ENCODE assay signal across 8 cellular contexts in the genomic region with DNA sequence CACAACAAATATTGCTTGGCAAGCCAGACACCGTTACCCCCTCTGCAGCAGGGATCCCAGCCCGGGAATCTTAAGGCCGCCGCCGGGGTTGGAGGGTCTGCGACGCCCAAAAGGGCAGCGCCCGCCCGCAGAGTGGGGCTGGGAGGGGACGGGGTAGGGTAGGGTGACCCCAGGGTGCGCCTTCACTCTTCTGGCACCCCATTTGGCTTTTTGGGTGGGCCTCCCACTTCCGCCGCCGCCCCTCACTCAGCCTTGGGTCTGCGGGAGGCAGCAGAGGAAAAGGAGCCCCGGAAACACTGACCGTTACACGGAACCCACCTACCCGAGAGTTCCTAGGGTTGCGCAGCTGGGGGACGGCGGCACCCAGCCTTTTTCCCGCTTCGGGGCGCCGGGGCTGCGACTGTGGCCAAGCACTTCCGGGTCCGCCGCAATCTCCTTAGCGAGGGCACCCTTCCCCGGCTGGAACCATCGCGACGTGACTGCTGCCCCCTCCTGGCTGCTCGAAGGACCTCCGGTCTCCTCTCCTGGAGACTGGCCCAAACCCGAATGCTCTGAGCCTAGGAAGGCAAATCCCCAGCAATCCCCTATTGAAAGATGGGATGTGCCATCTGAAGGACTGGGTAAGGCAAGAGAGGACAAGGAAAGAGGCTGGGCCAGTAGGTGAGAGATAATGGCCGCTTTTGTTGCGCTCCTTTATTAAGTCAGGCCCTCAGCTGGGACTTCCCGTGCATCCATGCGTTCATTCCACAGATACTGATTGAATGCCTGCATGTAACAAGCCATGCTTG. TPM values are rescaled to one million over a fixed set of nuclear protein-coding genes. Genes with fewer than 3 reads are reported as not detected.
DNase-seq lines count a peak whose midpoint lies in the region; TF ChIP-seq lines count a peak whose summit lies in the region.

Gene PIGC, minus strand, starts transcription at position 404 of the 788 bp plus-strand sequence. CDS start 1,447 bp downstream, outside the sequence.

- no peaks in the 10 kb centered on the region for H3K9me3 Mint-ChIP-seq in activated naive CD4-positive, alpha-beta T cell treated with anti-CD3 and anti-CD28 coated beads for 36 hours

- H3K27me3 Mint-ChIP-seq in activated naive CD4-positive, alpha-beta T cell treated with anti-CD3 and anti-CD28 coated beads for 36 hours (ENCODE audit: low read depth), result no peaks in the 10 kb centered on the region

- no peaks in the 10 kb centered on the region for H3K27me3 ChIP-seq in GM06990 (replicated peaks; ENCODE audit: control insufficient read depth, insufficient read depth, low read length)

- CTCF ChIA-PET in activated naive CD4-positive, alpha-beta T cell treated with anti-CD3 and anti-CD28 coated beads for 36 hours (lab: Charles Lee), result interaction anchor here (0.7 to 6.2 kb wide), 19 partner anchors 10 to 447 kb away, joined by 3 to 88 read pairs (median 4); no protein-coding TSS in a partner anchor

- H3K36me3 ChIP-seq in GM06990 (ENCODE audit: control insufficient read depth, insufficient read depth, low read length), result no peaks in the 10 kb centered on the region; the same call in none of the 2 replicates

- H3K4me3 Mint-ChIP-seq in activated naive CD4-positive, alpha-beta T cell treated with anti-CD3 and anti-CD28 coated beads for 36 hours, result peak within 1 kb of the TSS; percentile 86

- TF ChIP-seq CTCF in GM06990 (IDR thresholded peaks at IDR 0.05; ENCODE audit: insufficient read depth, low read length, poor library complexity, severe bottlenecking) (peak; percentile 93), HFF-Myc (IDR thresholded peaks at IDR 0.05; ENCODE audit: low read depth, low read length, missing control alignments) (peak; percentile 92)

- DNase-seq in GM06990 (ENCODE audit: extremely low read depth, insufficient read length) (peak; percentile 87), HFF-Myc (ENCODE audit: extremely low read depth, low read depth) (peak; percentile 78), NAMALWA (ENCODE audit: low spot score) (peak; percentile 95), SK-N-DZ (ENCODE audit: low spot score) (peak; percentile 86), glomerular endothelial cell (ENCODE audit: extremely low read depth, low read depth, low spot score) (peak; percentile 25), occipital lobe (lab: John Stamatoyannopoulos, UW) (peak; percentile 88)
- peak; percentile 96 for DNase-seq in activated naive CD4-positive, alpha-beta T cell treated with anti-CD3 and anti-CD28 coated beads for 36 hours

- no peak within 1 kb of the TSS for H3K27ac ChIP-seq in temporal lobe (ENCODE audit: low read depth, low read length)

- intact Hi-C loops in activated naive CD4-positive, alpha-beta T cell treated with anti-CD3 and anti-CD28 coated beads for 36 hours (cut with micrococcal nuclease), result loop anchor here (1.0 to 5.0 kb wide), 5 partner anchors 15 to 441 kb away; no protein-coding TSS in a partner anchor

- peaks cover 35% of the 10 kb centered on the region for H3K4me1 Mint-ChIP-seq in activated naive CD4-positive, alpha-beta T cell treated with anti-CD3 and anti-CD28 coated beads for 36 hours (ENCODE audit: low read depth)

- peak within 1 kb of the TSS; percentile 94 for H3K4me3 ChIP-seq in GM06990 (replicated peaks; ENCODE audit: low read depth, low read length)
- H3K4me3 ChIP-seq in HFF-Myc (replicated peaks; ENCODE audit: low read depth, low read length), result peak within 1 kb of the TSS; percentile 73

- H3K27ac Mint-ChIP-seq in activated naive CD4-positive, alpha-beta T cell treated with anti-CD3 and anti-CD28 coated beads for 36 hours, result peak within 1 kb of the TSS; percentile 86

- peaks cover 17% of the 10 kb centered on the region for H3K36me3 Mint-ChIP-seq in activated naive CD4-positive, alpha-beta T cell treated with anti-CD3 and anti-CD28 coated beads for 36 hours (ENCODE audit: low read depth)

RNA-seq across cellular contexts. Expression of gene PIGC, which starts in this region (rescaled TPM):
- polyA plus RNA-seq in SK-N-DZ (2014; cell fraction: cytosol; rRNA removed), result 47.6 and 58.8 TPM in 2 replicates
- polyA plus RNA-seq in SK-N-DZ (2014; cell fraction: nucleus; rRNA removed), result 23.8 and 30.9 TPM in 2 replicates
- 10 to 100 TPM; 17.5 to 18.7 TPM for total RNA-seq in activated naive CD4-positive, alpha-beta T cell treated with anti-CD3 and anti-CD28 coated beads for 36 hours
- total RNA-seq in glomerular endothelial cell (16.1 and 19.3 TPM in 2 replicates), occipital lobe (30.7 TPM), temporal lobe (17.2 TPM)

Comparison
In these comparisons a context has a peak if more than half of its experiments do, and no peak if none do; other contexts are left out.
1. DNase-seq: peak in every context shown above with its lines; median percentile 96 in activated naive CD4-positive, alpha-beta T cell treated with anti-CD3 and anti-CD28 coated beads for 36 hours; 95 in NAMALWA; 88 in occipital lobe; 87 in GM06990; 86 in SK-N-DZ; 78 in HFF-Myc; 25 in glomerular endothelial cell.